Comparison of ENCODE assay signal across 1 cellular context in genomic region chr1:62436466-62437272, GRCh38.
A peak's percentile ranks its signal among the peaks of the same experiment; 100 is the strongest.
TF ChIP-seq lines count a peak whose summit lies in the region.

A gene with protein sequence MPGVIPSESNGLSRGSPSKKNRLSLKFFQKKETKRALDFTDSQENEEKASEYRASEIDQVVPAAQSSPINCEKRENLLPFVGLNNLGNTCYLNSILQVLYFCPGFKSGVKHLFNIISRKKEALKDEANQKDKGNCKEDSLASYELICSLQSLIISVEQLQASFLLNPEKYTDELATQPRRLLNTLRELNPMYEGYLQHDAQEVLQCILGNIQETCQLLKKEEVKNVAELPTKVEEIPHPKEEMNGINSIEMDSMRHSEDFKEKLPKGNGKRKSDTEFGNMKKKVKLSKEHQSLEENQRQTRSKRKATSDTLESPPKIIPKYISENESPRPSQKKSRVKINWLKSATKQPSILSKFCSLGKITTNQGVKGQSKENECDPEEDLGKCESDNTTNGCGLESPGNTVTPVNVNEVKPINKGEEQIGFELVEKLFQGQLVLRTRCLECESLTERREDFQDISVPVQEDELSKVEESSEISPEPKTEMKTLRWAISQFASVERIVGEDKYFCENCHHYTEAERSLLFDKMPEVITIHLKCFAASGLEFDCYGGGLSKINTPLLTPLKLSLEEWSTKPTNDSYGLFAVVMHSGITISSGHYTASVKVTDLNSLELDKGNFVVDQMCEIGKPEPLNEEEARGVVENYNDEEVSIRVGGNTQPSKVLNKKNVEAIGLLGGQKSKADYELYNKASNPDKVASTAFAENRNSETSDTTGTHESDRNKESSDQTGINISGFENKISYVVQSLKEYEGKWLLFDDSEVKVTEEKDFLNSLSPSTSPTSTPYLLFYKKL (plus strand): TSS chr1:62437049. CDS start chr1:62439868, 2,819 bp downstream.

TF ChIP-seq in K562, 482 proteins besides CTCF, POLR2A, EP300 and RAD21 (continued from another document and continues in another):
- no peak for TF ChIP-seq MEF2A (IDR thresholded peaks at IDR 0.05; ENCODE audit: control insufficient read depth, low read depth, low read length)
- TF ChIP-seq NR3C1 (CRISPR knock-in tag; IDR thresholded peaks at IDR 0.05) = no peak
- no peak for TF ChIP-seq XRCC3 (IDR thresholded peaks at IDR 0.05)
- no peak for TF ChIP-seq PTTG1 (tag; IDR thresholded peaks at IDR 0.05; ENCODE audit: low read depth)
- no peak for TF ChIP-seq SRSF7 (optimal IDR thresholded peaks at IDR 0.05; ENCODE audit: low read depth, low read length)
- TF ChIP-seq SP1 (CRISPR knock-in tag; IDR thresholded peaks at IDR 0.05) = peak; percentile 80
- peak; percentile 22 to 76; a peak in 1 of 4 replicates for TF ChIP-seq SIN3A (IDR thresholded peaks at IDR 0.05; ENCODE audit: borderline replicate concordance in 2 of 2, control insufficient read depth in 1 of 2, low read depth in 2 of 2, low read length in 2 of 2)
- TF ChIP-seq, protein P1, sequence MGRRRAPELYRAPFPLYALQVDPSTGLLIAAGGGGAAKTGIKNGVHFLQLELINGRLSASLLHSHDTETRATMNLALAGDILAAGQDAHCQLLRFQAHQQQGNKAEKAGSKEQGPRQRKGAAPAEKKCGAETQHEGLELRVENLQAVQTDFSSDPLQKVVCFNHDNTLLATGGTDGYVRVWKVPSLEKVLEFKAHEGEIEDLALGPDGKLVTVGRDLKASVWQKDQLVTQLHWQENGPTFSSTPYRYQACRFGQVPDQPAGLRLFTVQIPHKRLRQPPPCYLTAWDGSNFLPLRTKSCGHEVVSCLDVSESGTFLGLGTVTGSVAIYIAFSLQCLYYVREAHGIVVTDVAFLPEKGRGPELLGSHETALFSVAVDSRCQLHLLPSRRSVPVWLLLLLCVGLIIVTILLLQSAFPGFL (CRISPR knock-in tag; IDR thresholded peaks at IDR 0.05) = no peak
- TF ChIP-seq NRF1 (conservative IDR thresholded peaks at IDR 0.05 in 1 of 2, IDR thresholded peaks at IDR 0.05 in 1 of 2) = peak; percentile 81 to 83
- TF ChIP-seq SMAD4 (CRISPR knock-in tag; conservative IDR thresholded peaks at IDR 0.05) = 0 out of 2 replicates have a peak, but pooled peaks have one; percentile 14
- no peak; the same call in 1 of the 2 replicates for TF ChIP-seq CREB1 (IDR thresholded peaks at IDR 0.05)
- no peak; the same call in 1 of the 2 replicates for TF ChIP-seq CREB1 (CRISPR knock-in tag; IDR thresholded peaks at IDR 0.05)
- peak; percentile 40; the same call in 1 of the 2 replicates for TF ChIP-seq ELF4 (CRISPR knock-in tag; IDR thresholded peaks at IDR 0.05)
- no peak for TF ChIP-seq RHOXF2B (CRISPR knock-in tag; conservative IDR thresholded peaks at IDR 0.05)
- no peak for TF ChIP-seq COPS2 (conservative IDR thresholded peaks at IDR 0.05)
- TF ChIP-seq ZNF24 (IDR thresholded peaks at IDR 0.05) = no peak
- no peak for TF ChIP-seq ESRRA (IDR thresholded peaks at IDR 0.05; ENCODE audit: borderline replicate concordance, low read depth)
- TF ChIP-seq CCNT2 (IDR thresholded peaks at IDR 0.05; ENCODE audit: borderline replicate concordance, extremely low read depth, insufficient read length, low read depth, low read length) = peak; percentile 29
- TF ChIP-seq, protein P2, sequence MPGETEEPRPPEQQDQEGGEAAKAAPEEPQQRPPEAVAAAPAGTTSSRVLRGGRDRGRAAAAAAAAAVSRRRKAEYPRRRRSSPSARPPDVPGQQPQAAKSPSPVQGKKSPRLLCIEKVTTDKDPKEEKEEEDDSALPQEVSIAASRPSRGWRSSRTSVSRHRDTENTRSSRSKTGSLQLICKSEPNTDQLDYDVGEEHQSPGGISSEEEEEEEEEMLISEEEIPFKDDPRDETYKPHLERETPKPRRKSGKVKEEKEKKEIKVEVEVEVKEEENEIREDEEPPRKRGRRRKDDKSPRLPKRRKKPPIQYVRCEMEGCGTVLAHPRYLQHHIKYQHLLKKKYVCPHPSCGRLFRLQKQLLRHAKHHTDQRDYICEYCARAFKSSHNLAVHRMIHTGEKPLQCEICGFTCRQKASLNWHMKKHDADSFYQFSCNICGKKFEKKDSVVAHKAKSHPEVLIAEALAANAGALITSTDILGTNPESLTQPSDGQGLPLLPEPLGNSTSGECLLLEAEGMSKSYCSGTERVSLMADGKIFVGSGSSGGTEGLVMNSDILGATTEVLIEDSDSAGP (CRISPR knock-in tag; IDR thresholded peaks at IDR 0.05) = no peak
- no peak for TF ChIP-seq NR2C2 (CRISPR knock-in tag; IDR thresholded peaks at IDR 0.05)
- peak; percentile 41; the same call in 1 of the 2 replicates for TF ChIP-seq NR2C2 (tag; IDR thresholded peaks at IDR 0.05)
- TF ChIP-seq PRPF4 (IDR thresholded peaks at IDR 0.05; ENCODE audit: insufficient read depth, low read depth, low read length, poor library complexity, severe bottlenecking) = no peak
- no peak for TF ChIP-seq ZNF318 (IDR thresholded peaks at IDR 0.05; ENCODE audit: borderline replicate concordance in 1 of 2, low read depth in 1 of 2)
- TF ChIP-seq RB1 (IDR thresholded peaks at IDR 0.05; ENCODE audit: low read depth) = peak; percentile 91
- TF ChIP-seq USF1 (CRISPR knock-in tag; IDR thresholded peaks at IDR 0.05) = no peak
- TF ChIP-seq, protein P3, sequence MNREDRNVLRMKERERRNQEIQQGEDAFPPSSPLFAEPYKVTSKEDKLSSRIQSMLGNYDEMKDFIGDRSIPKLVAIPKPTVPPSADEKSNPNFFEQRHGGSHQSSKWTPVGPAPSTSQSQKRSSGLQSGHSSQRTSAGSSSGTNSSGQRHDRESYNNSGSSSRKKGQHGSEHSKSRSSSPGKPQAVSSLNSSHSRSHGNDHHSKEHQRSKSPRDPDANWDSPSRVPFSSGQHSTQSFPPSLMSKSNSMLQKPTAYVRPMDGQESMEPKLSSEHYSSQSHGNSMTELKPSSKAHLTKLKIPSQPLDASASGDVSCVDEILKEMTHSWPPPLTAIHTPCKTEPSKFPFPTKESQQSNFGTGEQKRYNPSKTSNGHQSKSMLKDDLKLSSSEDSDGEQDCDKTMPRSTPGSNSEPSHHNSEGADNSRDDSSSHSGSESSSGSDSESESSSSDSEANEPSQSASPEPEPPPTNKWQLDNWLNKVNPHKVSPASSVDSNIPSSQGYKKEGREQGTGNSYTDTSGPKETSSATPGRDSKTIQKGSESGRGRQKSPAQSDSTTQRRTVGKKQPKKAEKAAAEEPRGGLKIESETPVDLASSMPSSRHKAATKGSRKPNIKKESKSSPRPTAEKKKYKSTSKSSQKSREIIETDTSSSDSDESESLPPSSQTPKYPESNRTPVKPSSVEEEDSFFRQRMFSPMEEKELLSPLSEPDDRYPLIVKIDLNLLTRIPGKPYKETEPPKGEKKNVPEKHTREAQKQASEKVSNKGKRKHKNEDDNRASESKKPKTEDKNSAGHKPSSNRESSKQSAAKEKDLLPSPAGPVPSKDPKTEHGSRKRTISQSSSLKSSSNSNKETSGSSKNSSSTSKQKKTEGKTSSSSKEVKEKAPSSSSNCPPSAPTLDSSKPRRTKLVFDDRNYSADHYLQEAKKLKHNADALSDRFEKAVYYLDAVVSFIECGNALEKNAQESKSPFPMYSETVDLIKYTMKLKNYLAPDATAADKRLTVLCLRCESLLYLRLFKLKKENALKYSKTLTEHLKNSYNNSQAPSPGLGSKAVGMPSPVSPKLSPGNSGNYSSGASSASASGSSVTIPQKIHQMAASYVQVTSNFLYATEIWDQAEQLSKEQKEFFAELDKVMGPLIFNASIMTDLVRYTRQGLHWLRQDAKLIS (CRISPR knock-in tag; IDR thresholded peaks at IDR 0.05) = no peak
- TF ChIP-seq DACH1 (IDR thresholded peaks at IDR 0.05; ENCODE audit: partially characterized antibody) = peak; percentile 95
- no peak for TF ChIP-seq ZBTB17 (CRISPR knock-in tag; IDR thresholded peaks at IDR 0.05)
- TF ChIP-seq HNRNPLL (IDR thresholded peaks at IDR 0.05; ENCODE audit: low read depth, low read length, poor library complexity, severe bottlenecking) = peak; percentile 95
- peak in 1 of 2 experiments; percentile 67 for TF ChIP-seq AFF1 (IDR thresholded peaks at IDR 0.05; ENCODE audit: low read depth in 1 of 2, partially characterized antibody in 2 of 2)
- no peak for TF ChIP-seq STAT5B (CRISPR knock-in tag; IDR thresholded peaks at IDR 0.05)
- no peak for TF ChIP-seq PCBP2 (IDR thresholded peaks at IDR 0.05; ENCODE audit: low read depth, low read length, poor library complexity, severe bottlenecking)
- TF ChIP-seq, protein P4, sequence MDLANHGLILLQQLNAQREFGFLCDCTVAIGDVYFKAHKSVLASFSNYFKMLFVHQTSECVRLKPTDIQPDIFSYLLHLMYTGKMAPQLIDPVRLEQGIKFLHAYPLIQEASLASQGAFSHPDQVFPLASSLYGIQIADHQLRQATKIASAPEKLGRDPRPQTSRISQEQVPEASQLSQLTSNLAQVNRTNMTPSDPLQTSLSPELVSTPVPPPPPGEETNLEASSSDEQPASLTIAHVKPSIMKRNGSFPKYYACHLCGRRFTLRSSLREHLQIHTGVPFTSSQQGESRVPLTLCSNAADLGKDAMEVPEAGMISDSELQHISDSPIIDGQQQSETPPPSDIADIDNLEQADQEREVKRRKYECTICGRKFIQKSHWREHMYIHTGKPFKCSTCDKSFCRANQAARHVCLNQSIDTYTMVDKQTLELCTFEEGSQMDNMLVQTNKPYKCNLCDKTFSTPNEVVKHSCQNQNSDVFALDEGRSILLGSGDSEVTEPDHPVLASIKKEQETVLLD (IDR thresholded peaks at IDR 0.05) = no peak
- no peak for TF ChIP-seq ZNF507 (tag; conservative IDR thresholded peaks at IDR 0.05)
